18 cellular contexts compared by ENCODE assay signal in genomic region chrX:69995400-69996101, GRCh38. TPM values are rescaled to one million over a fixed set of nuclear protein-coding genes. Genes with fewer than 3 reads are reported as not detected.
DNase-seq lines count a peak whose midpoint lies in the region; ATAC-seq and TF ChIP-seq lines count a peak whose summit lies in the region.
"Had no signal": no experiment of that assay in that cellular context is flagged by ENCODE, and none has a peak within 500 bp of the region (broad histone marks: within the 10 kb centered on the region; RNA-seq: fewer than 3 reads in every experiment).

No MANE protein-coding gene starts in this region.

- no peak for TF ChIP-seq EP300 in esophagus muscularis mucosa (IDR thresholded peaks at IDR 0.05)

- TF ChIP-seq CTCF in esophagus muscularis mucosa (IDR thresholded peaks at IDR 0.05) = no peak

- intact Hi-C loops in Right ventricle myocardium superior (cut with DNase I) = no loop called here
- intact Hi-C loops in right cardiac atrium (cut with DNase I) = no loop called here
- intact Hi-C loops in esophagus muscularis mucosa (cut with DNase I) = no loop called here
- intact Hi-C loops in left ventricle myocardium superior (cut with micrococcal nuclease) = no loop called here

- H3K36me3 ChIP-seq in esophagus muscularis mucosa = no peaks in the 10 kb centered on the region
- H3K36me3 ChIP-seq: BLaER1, HAP-1 had no signal

- no peaks in the 10 kb centered on the region for H3K9me3 ChIP-seq in right cardiac atrium (ENCODE audit: control insufficient read depth, low read length)
- no peaks in the 10 kb centered on the region for H3K9me3 ChIP-seq in esophagus muscularis mucosa
- H3K9me3 ChIP-seq: BLaER1, HAP-1 had no signal

- TF ChIP-seq POLR2A in esophagus muscularis mucosa (IDR thresholded peaks at IDR 0.05; ENCODE audit: low read depth) = no peak

- 89% methylated on average over 2 of the region's 2 CpGs for WGBS in right cardiac atrium
- 74% methylated on average over 2 of the region's 2 CpGs for WGBS in esophagus muscularis mucosa

- H3K27me3 ChIP-seq in right cardiac atrium (ENCODE audit: control insufficient read depth, insufficient read depth) = no peaks in the 10 kb centered on the region
- no peaks in the 10 kb centered on the region for H3K27me3 ChIP-seq in esophagus muscularis mucosa

- H3K27ac ChIP-seq in right cardiac atrium (ENCODE audit: low read length) = no peak overlapping the region
- H3K27ac ChIP-seq in esophagus muscularis mucosa (replicated peaks in 1 of 4) = peak overlapping the region; percentile 37 to 59 (median 44)
- H3K27ac ChIP-seq: BLaER1, GM23248, HL-60 had no signal

- ATAC-seq in Right ventricle myocardium superior (ENCODE audit: poor library complexity) (peak; percentile 49), right cardiac atrium (no peak), left ventricle myocardium superior (peak; percentile 75), HG03025 (IDR thresholded peaks at IDR 0.05; ENCODE audit: low FRiP score, unreplicated experiment) (no peak)
- ATAC-seq: CD8-positive, alpha-beta T cell had no signal

- H3K4me3 ChIP-seq in right cardiac atrium (ENCODE audit: low read length) (no peak overlapping the region), esophagus muscularis mucosa (no peak overlapping the region)
- H3K4me3 ChIP-seq: BLaER1, GM23248, HAP-1 had no signal

- no peak for DNase-seq in Right ventricle myocardium superior
- DNase-seq in right cardiac atrium = no peak
- DNase-seq in NCI-H446 treated with DMSO at 0.1 percent for 48 hours (lab: John Stamatoyannopoulos, UW) = peak; percentile 41
- DNase-seq in esophagus muscularis mucosa (ENCODE audit: extremely low spot score) = no peak
- DNase-seq in left ventricle myocardium superior = no peak
- DNase-seq in activated naive CD4-positive, alpha-beta T cell treated with anti-CD3 and anti-CD28 coated beads, Interleukin-2, amount 50 U/mL, for 16 hours = no peak
- DNase-seq: 8988T; Calu3; CD8-positive, alpha-beta T cell; GM23248 had no signal

- H3K4me1 ChIP-seq in right cardiac atrium (ENCODE audit: control insufficient read depth, insufficient read depth, low read length) (no peaks in the 10 kb centered on the region), esophagus muscularis mucosa (peaks cover 0 to 43% (median 33%) of the 10 kb centered on the region in 4 donors)
- H3K4me1 ChIP-seq: BLaER1, HAP-1 had no signal

RNA-seq across cellular contexts. Expression of gene AWAT2, which starts 54.2 kb away (rescaled TPM):
- total RNA-seq in Right ventricle myocardium superior (not detected), right cardiac atrium (not detected), esophagus muscularis mucosa (not detected), left ventricle myocardium superior (not detected)
- polyA plus RNA-seq in right cardiac atrium = not detected
- total RNA-seq: A673; Calu3; CD8-positive, alpha-beta T cell; GM23248; H4 had no signal
- polyA plus RNA-seq: AG04450, CD14-positive monocyte, GM23248 had no signal

Comparison
In these comparisons a context has a peak if more than half of its experiments do, and no peak if none do; other contexts are left out.
1. ATAC-seq: peak in Right ventricle myocardium superior (single experiment) and left ventricle myocardium superior (single experiment); none in right cardiac atrium (0 of 2) and HG03025 (single experiment).